ENCODE assay signal across 1 cellular context in the genomic region with DNA sequence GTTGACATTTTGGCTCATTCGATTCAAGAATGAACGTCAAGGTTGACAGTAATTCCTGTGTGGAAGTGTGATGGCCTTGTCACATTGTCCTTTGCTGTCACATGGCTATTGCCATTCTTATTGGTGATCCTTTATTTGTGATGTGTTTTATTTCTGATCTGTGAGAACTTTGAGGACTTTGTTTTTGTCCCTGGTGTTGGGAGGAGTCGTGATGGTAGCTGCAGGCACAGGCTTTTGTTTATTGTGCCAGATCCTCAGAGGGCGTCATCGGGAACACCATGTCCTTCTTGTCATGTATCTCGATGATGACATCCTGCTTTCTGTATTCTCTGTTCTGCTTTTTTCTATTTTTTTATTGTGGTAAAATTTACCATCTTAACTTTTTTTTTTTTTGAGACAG.
TF ChIP-seq lines count a peak whose summit lies in the region.

No MANE protein-coding gene starts in this region.

TF ChIP-seq in HepG2, 621 proteins besides CTCF, POLR2A, EP300 and RAD21:
- TF ChIP-seq MAX (IDR thresholded peaks at IDR 0.05) (no peak), ZFP41 (CRISPR knock-in tag; IDR thresholded peaks at IDR 0.05; ENCODE audit: borderline replicate concordance) (no peak), RARA (CRISPR knock-in tag; IDR thresholded peaks at IDR 0.05) (no peak), HNRNPK (IDR thresholded peaks at IDR 0.05; ENCODE audit: low read depth, low read length, poor library complexity, severe bottlenecking) (no peak), ZEB1 (IDR thresholded peaks at IDR 0.05; ENCODE audit: insufficient replicate concordance, low read depth) (no peak), KLF16 (CRISPR knock-in tag; IDR thresholded peaks at IDR 0.05) (no peak), ZNF547 (CRISPR knock-in tag; IDR thresholded peaks at IDR 0.05) (no peak), JUN (CRISPR knock-in tag; IDR thresholded peaks at IDR 0.05) (no peak), ZNF33B (CRISPR knock-in tag; IDR thresholded peaks at IDR 0.05) (no peak)
- TF ChIP-seq, protein P1, sequence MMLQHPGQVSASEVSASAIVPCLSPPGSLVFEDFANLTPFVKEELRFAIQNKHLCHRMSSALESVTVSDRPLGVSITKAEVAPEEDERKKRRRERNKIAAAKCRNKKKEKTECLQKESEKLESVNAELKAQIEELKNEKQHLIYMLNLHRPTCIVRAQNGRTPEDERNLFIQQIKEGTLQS (CRISPR knock-in tag; IDR thresholded peaks at IDR 0.05): no peak
